ENCODE assay signal across 1 cellular context in genomic region chr9:71854811-71855210, GRCh38.
TF ChIP-seq lines count a peak whose summit lies in the region.

No MANE protein-coding gene starts in this region.

TF ChIP-seq in WTC11, 78 proteins besides CTCF, POLR2A, EP300 and RAD21:
- no peak for TF ChIP-seq ZSCAN18 (CRISPR knock-in tag; IDR thresholded peaks at IDR 0.05)
- TF ChIP-seq PRRX2 (CRISPR knock-in tag; IDR thresholded peaks at IDR 0.05): no peak
- TF ChIP-seq RORB (CRISPR knock-in tag; IDR thresholded peaks at IDR 0.05): no peak
- no peak for TF ChIP-seq GTF2I (CRISPR knock-in tag; conservative IDR thresholded peaks at IDR 0.05)
- no peak for TF ChIP-seq NFE2L1 (CRISPR knock-in tag; IDR thresholded peaks at IDR 0.05)
- no peak for TF ChIP-seq ZNF138 (CRISPR knock-in tag; conservative IDR thresholded peaks at IDR 0.05)
- TF ChIP-seq ZMAT4 (CRISPR knock-in tag; IDR thresholded peaks at IDR 0.05): no peak
- no peak for TF ChIP-seq SMAD3 (CRISPR knock-in tag; IDR thresholded peaks at IDR 0.05; ENCODE audit: borderline replicate concordance)
- no peak for TF ChIP-seq ZNF416 (CRISPR knock-in tag; IDR thresholded peaks at IDR 0.05)
- TF ChIP-seq, protein P1, sequence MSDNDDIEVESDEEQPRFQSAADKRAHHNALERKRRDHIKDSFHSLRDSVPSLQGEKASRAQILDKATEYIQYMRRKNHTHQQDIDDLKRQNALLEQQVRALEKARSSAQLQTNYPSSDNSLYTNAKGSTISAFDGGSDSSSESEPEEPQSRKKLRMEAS (CRISPR knock-in tag; IDR thresholded peaks at IDR 0.05): no peak
- no peak for TF ChIP-seq TEAD1 (CRISPR knock-in tag; IDR thresholded peaks at IDR 0.05)
- no peak for TF ChIP-seq NR2C2 (CRISPR knock-in tag; IDR thresholded peaks at IDR 0.05)
- no peak for TF ChIP-seq MLX (CRISPR knock-in tag; IDR thresholded peaks at IDR 0.05)
- no peak for TF ChIP-seq STAT6 (CRISPR knock-in tag; conservative IDR thresholded peaks at IDR 0.05; ENCODE audit: low read depth)
- no peak for TF ChIP-seq MXD4 (CRISPR knock-in tag; IDR thresholded peaks at IDR 0.05; ENCODE audit: borderline replicate concordance)
- no peak for TF ChIP-seq FOXJ3 (CRISPR knock-in tag; IDR thresholded peaks at IDR 0.05; ENCODE audit: borderline replicate concordance)
- no peak for TF ChIP-seq NFATC4 (CRISPR knock-in tag; IDR thresholded peaks at IDR 0.05)
- no peak for TF ChIP-seq IRF2 (CRISPR knock-in tag; IDR thresholded peaks at IDR 0.05; ENCODE audit: borderline replicate concordance, low read depth)
- TF ChIP-seq, protein P2, sequence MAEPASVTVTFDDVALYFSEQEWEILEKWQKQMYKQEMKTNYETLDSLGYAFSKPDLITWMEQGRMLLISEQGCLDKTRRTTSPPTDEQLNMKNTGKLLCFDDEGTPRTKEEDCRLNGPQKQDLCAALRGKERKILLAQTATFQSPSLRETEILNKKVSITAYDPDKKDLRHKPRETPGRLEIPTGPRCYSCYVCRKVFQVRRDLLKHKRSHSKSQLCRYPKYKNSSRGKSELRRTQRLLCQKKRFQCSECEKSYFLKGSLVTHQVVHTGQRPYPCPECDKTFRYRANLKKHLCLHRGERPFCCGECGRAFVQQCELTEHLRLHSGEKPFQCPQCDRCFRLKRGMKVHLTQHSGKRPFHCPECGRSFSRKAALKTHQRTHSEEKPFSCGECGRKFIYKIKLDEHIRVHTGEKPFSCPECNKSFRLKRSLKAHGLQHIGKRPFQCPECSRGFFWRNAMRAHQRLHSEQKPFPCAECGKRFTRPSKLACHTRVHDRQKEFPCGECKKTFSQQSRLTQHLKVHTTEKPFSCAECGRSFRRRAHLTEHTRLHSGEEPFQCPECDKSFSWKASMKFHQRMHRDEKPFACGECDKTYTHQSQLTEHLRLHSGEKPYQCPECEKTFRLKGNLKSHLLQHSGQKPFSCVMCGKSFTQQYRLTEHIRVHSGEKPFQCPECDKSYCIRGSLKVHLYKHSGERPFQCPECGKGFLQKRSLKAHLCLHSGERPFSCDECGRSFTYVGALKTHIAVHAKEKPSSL (CRISPR knock-in tag; conservative IDR thresholded peaks at IDR 0.05): no peak
- no peak for TF ChIP-seq ZNF532 (CRISPR knock-in tag; IDR thresholded peaks at IDR 0.05; ENCODE audit: borderline replicate concordance)
